8 cellular contexts compared by ENCODE assay signal in genomic region chr22:35399114-35399677, GRCh38. TPM values are rescaled to one million over a fixed set of nuclear protein-coding genes. Genes with fewer than 3 reads are reported as not detected.
DNase-seq lines count a peak whose midpoint lies in the region; ATAC-seq and TF ChIP-seq lines count a peak whose summit lies in the region.

No MANE protein-coding gene starts in this region.

- no peak for ATAC-seq in activated T-cell treated with anti-CD3 and anti-CD28 coated beads, Interleukin-2, amount 50 U/mL, for 4 hours
- ATAC-seq in HG02798 (IDR thresholded peaks at IDR 0.05; ENCODE audit: poor library complexity, unreplicated experiment) (no peak), GM18870 (IDR thresholded peaks at IDR 0.05; ENCODE audit: unreplicated experiment) (no peak)

- peak overlapping the region; percentile 99 for H3K4me3 Mint-ChIP-seq in activated T-cell treated with anti-CD3 and anti-CD28 coated beads, Interleukin-2, amount 50 U/mL, for 4 hours

- H3K36me3 ChIP-seq in cardiac muscle cell (no peaks in the 10 kb centered on the region), iPS-15b (ENCODE audit: control insufficient read depth, insufficient read depth, low read length) (peaks cover 26% of the 10 kb centered on the region), stomach (peaks cover 8 to 15% (median 13%) of the 10 kb centered on the region in 4 donors)

- peaks cover 24% of the 10 kb centered on the region for H3K36me3 Mint-ChIP-seq in activated T-cell treated with anti-CD3 and anti-CD28 coated beads, Interleukin-2, amount 50 U/mL, for 4 hours (ENCODE audit: insufficient read depth)

- no peaks in the 10 kb centered on the region for H3K9me3 ChIP-seq in cardiac muscle cell (ENCODE audit: low read depth)
- H3K9me3 ChIP-seq in iPS-15b (ENCODE audit: control insufficient read depth, insufficient read depth, low read length) = no peaks in the 10 kb centered on the region
- H3K9me3 ChIP-seq in stomach = no peaks in the 10 kb centered on the region

- DNase-seq in cardiac muscle cell (ENCODE audit: low read depth in 1 of 2, low spot score in 1 of 2) = no peak
- no peak for DNase-seq in cardiac septum (ENCODE audit: low spot score)
- DNase-seq in activated T-cell treated with anti-CD3 and anti-CD28 coated beads, Interleukin-2, amount 50 U/mL, for 4 hours = no peak
- no peak for DNase-seq in stomach
- no peak for DNase-seq in occipital lobe (lab: John Stamatoyannopoulos, UW)

- TF ChIP-seq POLR2A in stomach (IDR thresholded peaks at IDR 0.05) = no peak

- WGBS in stomach, 5 donors = 72 to 86% (median 76%) methylated on average over 24 of the region's 24 CpGs

- H3K4me3 ChIP-seq in cardiac muscle cell = peak overlapping the region; percentile 81
- H3K4me3 ChIP-seq in iPS-15b (ENCODE audit: low read depth, low read length) = peak overlapping the region; percentile 95
- peak overlapping the region; percentile 57 to 99 (median 96) for H3K4me3 ChIP-seq in stomach

- H3K9ac ChIP-seq in iPS-15b (ENCODE audit: low read depth, low read length) = peak overlapping the region; percentile 97

- no peak for TF ChIP-seq EP300 in stomach (IDR thresholded peaks at IDR 0.05)

- H3K27ac ChIP-seq in cardiac muscle cell (no peak overlapping the region), stomach (peak overlapping the region; percentile 15 to 84 (median 77))

- TF ChIP-seq CTCF in cardiac muscle cell (IDR thresholded peaks at IDR 0.05; ENCODE audit: low read depth, low read length) = no peak
- TF ChIP-seq CTCF in stomach (IDR thresholded peaks at IDR 0.05) = no peak

- H3K4me1 Mint-ChIP-seq in activated T-cell treated with anti-CD3 and anti-CD28 coated beads, Interleukin-2, amount 50 U/mL, for 4 hours (ENCODE audit: low read depth) = peaks cover 23% of the 10 kb centered on the region

- H3K27me3 ChIP-seq in cardiac muscle cell (no peaks in the 10 kb centered on the region), iPS-15b (ENCODE audit: control insufficient read depth, insufficient read depth, low read length) (no peaks in the 10 kb centered on the region), stomach (no peaks in the 10 kb centered on the region)

- H3K27me3 Mint-ChIP-seq in activated T-cell treated with anti-CD3 and anti-CD28 coated beads, Interleukin-2, amount 50 U/mL, for 4 hours (ENCODE audit: low read depth) = no peaks in the 10 kb centered on the region

- H3K4me1 ChIP-seq in cardiac muscle cell (ENCODE audit: low read depth) (peaks cover 3% of the 10 kb centered on the region), iPS-15b (ENCODE audit: control insufficient read depth, insufficient read depth, low read length) (peaks cover 10% of the 10 kb centered on the region), stomach (peaks cover 5 to 48% (median 23%) of the 10 kb centered on the region in 4 donors)

- intact Hi-C loops in cardiac septum (cut with DNase I) (no loop called here), stomach (cut with DNase I; ENCODE audit: low total_unique reads) (no loop called here)

- no peaks in the 10 kb centered on the region for H3K9me3 Mint-ChIP-seq in activated T-cell treated with anti-CD3 and anti-CD28 coated beads, Interleukin-2, amount 50 U/mL, for 4 hours

RNA-seq across cellular contexts. Expression of gene MCM5, which starts 0.7 kb away (rescaled TPM):
- total RNA-seq in cardiac muscle cell (26.2 and 83.5 TPM in 2 replicates), cardiac septum (9.0 TPM), stomach (10 to 100 TPM; 17.5 to 74.5 (median 25.2) TPM), occipital lobe (11.9 TPM)
- polyA plus RNA-seq in cardiac muscle cell (31.7 and 82.1 TPM in 2 replicates), stomach (10 to 100 TPM; 13.0 to 19.9 (median 16.8) TPM)
- 100 to 1,000 TPM; 342 to 399 (median 361) TPM for total RNA-seq in activated T-cell treated with anti-CD3 and anti-CD28 coated beads, Interleukin-2, amount 50 U/mL, for 4 hours

RNA-seq across cellular contexts. Expression of gene HMOX1, which starts 18.3 kb away (rescaled TPM):
- total RNA-seq in cardiac muscle cell (1.5 and 2.1 TPM in 2 replicates), cardiac septum (17.3 TPM), stomach (10 to 100 TPM in 2 of 5 donors, 1 to 10 TPM in 2, not detected in 1; 2.2 to 23.3 (median 9.2) TPM), occipital lobe (1.9 TPM)
- polyA plus RNA-seq in cardiac muscle cell (1.6 and 3.3 TPM in 2 replicates), stomach (100 to 1,000 TPM in 1 of 3 donors, 10 to 100 TPM in 1, 1 to 10 TPM in 1; 6.5 to 106 (median 21.5) TPM)
- 1 to 10 TPM; 1.2 to 3.0 (median 1.4) TPM for total RNA-seq in activated T-cell treated with anti-CD3 and anti-CD28 coated beads, Interleukin-2, amount 50 U/mL, for 4 hours
